In the genomic region with DNA sequence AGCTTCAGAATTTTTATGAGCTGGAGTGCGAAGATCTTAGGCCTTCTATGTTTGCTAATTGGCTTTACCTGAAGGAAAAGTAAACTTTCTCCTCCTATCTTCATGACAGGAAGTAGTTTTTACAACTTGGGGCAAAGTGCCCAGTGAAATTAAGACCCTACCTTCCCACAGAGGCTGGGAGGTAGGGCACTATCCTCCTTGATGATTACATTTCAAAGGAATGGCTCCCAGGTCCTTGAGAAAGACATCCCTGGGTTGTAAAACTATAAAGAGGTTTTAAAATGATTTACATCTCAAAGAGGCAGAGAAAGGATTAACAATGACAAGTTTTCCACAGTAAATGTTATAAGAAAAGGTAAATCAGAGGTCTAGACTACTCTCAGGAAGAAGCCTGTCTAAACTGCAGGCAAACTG, we compare ENCODE assay signal across 26 cellular contexts.
DNase-seq lines count a peak whose midpoint lies in the region; ATAC-seq and TF ChIP-seq lines count a peak whose summit lies in the region.
"Had no signal": no experiment of that assay in that cellular context is flagged by ENCODE, and none has a peak within 500 bp of the region (broad histone marks: within the 10 kb centered on the region; RNA-seq: fewer than 3 reads in every experiment).

No MANE protein-coding gene starts in this region.

- H3K27ac ChIP-seq in HUES6 (ENCODE audit: low read depth, low read length) (peak overlapping the region; percentile 8; the same call in 1 of the 2 replicates), OCI-LY7 (ENCODE audit: low read depth, low read length, poor library complexity, severe bottlenecking) (no peak overlapping the region)
- H3K27ac ChIP-seq: esophagus squamous epithelium, gastroesophageal sphincter, psoas muscle had no signal

- no peaks in the 10 kb centered on the region for H3K79me2 ChIP-seq in OCI-LY7 (ENCODE audit: insufficient read depth, low read depth, low read length)

- H3K9me3 ChIP-seq in HUES6 (ENCODE audit: control insufficient read depth, insufficient read depth, low read depth, low read length) = no peaks in the 10 kb centered on the region
- no peaks in the 10 kb centered on the region for H3K9me3 ChIP-seq in OCI-LY7 (ENCODE audit: low read length)
- H3K9me3 ChIP-seq: esophagus squamous epithelium, gastroesophageal sphincter, psoas muscle had no signal

- intact Hi-C loops in OCI-LY7 (cut with micrococcal nuclease; ENCODE audit: unreplicated experiment) = no loop called here

- H3K27ac Mint-ChIP-seq in WTC11 (no peak overlapping the region), mesothelial cell of epicardium (peak overlapping the region; percentile 69), chondrocyte (ENCODE audit: unreplicated experiment) (no peak overlapping the region)
- H3K27ac Mint-ChIP-seq: activated CD4-positive, alpha-beta T cell treated with anti-CD3 and anti-CD28 coated beads, Interleukin-2, amount 10 ng/mL, durations not matched to agents 24 days and 14 days; activated naive CD8-positive, alpha-beta T cell; activated T-helper 17 cell treated with anti-CD3 and anti-CD28 coated beads, Interleukin-2, amount 50 U/mL, for 72 hours; CD4-positive, alpha-beta T cell; natural killer cell treated with Interleukin-12 subunit alpha and Interleukin-12 subunit beta and Interleukin-15 and Interleukin-18, amount 100 ng/mL, for 72 hours had no signal

- peak; percentile 98 for ATAC-seq in WTC11
- ATAC-seq: activated T-helper 17 cell treated with anti-CD3 and anti-CD28 coated beads, Interleukin-2, amount 50 U/mL, for 72 hours; gastroesophageal sphincter; left cardiac atrium; natural killer cell treated with Interleukin-12 subunit alpha and Interleukin-12 subunit beta and Interleukin-15 and Interleukin-18, amount 100 ng/mL, for 72 hours; psoas muscle had no signal

- H3K36me3 ChIP-seq in HUES6 (ENCODE audit: control insufficient read depth, insufficient read depth, low read length) (no peaks in the 10 kb centered on the region), OCI-LY7 (ENCODE audit: insufficient read depth, low read length) (no peaks in the 10 kb centered on the region)
- H3K36me3 ChIP-seq: esophagus squamous epithelium, gastroesophageal sphincter had no signal

- DNase-seq in DMS79 (lab: John Stamatoyannopoulos, UW) = peak; percentile 13
- DNase-seq in WTC11 (ENCODE audit: low spot score) = no peak
- DNase-seq in mesothelial cell of epicardium (ENCODE audit: low spot score in 2 of 2, unreplicated experiment in 2 of 2) = no peak
- DNase-seq in chondrocyte (ENCODE audit: low spot score) = no peak
- DNase-seq in effector CD4-positive, alpha-beta T cell = no peak
- DNase-seq in OCI-LY7 (ENCODE audit: low spot score) = no peak
- no peak for DNase-seq in NCI-H1417 treated with DMSO at 0.1 percent for 48 hours (lab: John Stamatoyannopoulos, UW)
- DNase-seq: activated CD4-positive, alpha-beta T cell treated with anti-CD3 and anti-CD28 coated beads, Interleukin-2, amount 10 ng/mL, durations not matched to agents 24 days and 14 days; CD4-positive, alpha-beta T cell; cerebellar nuclear complex; DMS53; effector memory CD4-positive, alpha-beta T cell; esophagus squamous epithelium; HCEC 1CT; left cardiac atrium; NCI-H1930; NCI-H446 treated with DMSO at 0.1 percent for 48 hours; psoas muscle; SHP77; stimulated activated CD4-positive, alpha-beta T cell treated with anti-CD3 and anti-CD28 coated beads, Interleukin-2, amount 100 ng/mL, for 48 hours; stimulated activated naive CD4-positive, alpha-beta T cell treated with Interleukin-2 at 50 U/mL for 16 hours had no signal

- H3K4me3 ChIP-seq in HUES6 (ENCODE audit: low read depth, low read length) = no peak overlapping the region
- no peak overlapping the region for H3K4me3 ChIP-seq in OCI-LY7 (ENCODE audit: low read depth, low read length, poor library complexity, severe bottlenecking)
- H3K4me3 ChIP-seq: esophagus squamous epithelium, gastroesophageal sphincter, psoas muscle had no signal

- H3K36me3 Mint-ChIP-seq in WTC11 (no peaks in the 10 kb centered on the region), mesothelial cell of epicardium (no peaks in the 10 kb centered on the region), chondrocyte (ENCODE audit: low read depth) (no peaks in the 10 kb centered on the region)
- H3K36me3 Mint-ChIP-seq: activated naive CD8-positive, alpha-beta T cell; natural killer cell treated with Interleukin-12 subunit alpha and Interleukin-12 subunit beta and Interleukin-15 and Interleukin-18, amount 100 ng/mL, for 72 hours had no signal

- TF ChIP-seq CTCF in WTC11 (IDR thresholded peaks at IDR 0.05) = no peak
- TF ChIP-seq CTCF in mesothelial cell of epicardium (IDR thresholded peaks at IDR 0.05; ENCODE audit: unreplicated experiment) = no peak
- TF ChIP-seq CTCF in chondrocyte (IDR thresholded peaks at IDR 0.05) = no peak
- no peak for TF ChIP-seq CTCF in OCI-LY7 (conservative IDR thresholded peaks at IDR 0.05; ENCODE audit: low read length)

- H3K9ac ChIP-seq in HUES6 (ENCODE audit: low read length) = no peak overlapping the region

- no peaks in the 10 kb centered on the region for H4K20me1 ChIP-seq in OCI-LY7 (ENCODE audit: insufficient read depth, low read length)

- POLR2A ChIA-PET in WTC11 (lab: Charles Lee) = no interaction called here
- POLR2A ChIA-PET in OCI-LY7 (lab: Charles Lee) = no interaction called here

- no peak overlapping the region for H3K4me2 ChIP-seq in OCI-LY7 (ENCODE audit: low read length)

- H3K4me1 Mint-ChIP-seq in WTC11 (peaks cover 13% of the 10 kb centered on the region), mesothelial cell of epicardium (peaks cover 32% of the 10 kb centered on the region), chondrocyte (ENCODE audit: low read depth) (no peaks in the 10 kb centered on the region)
- H3K4me1 Mint-ChIP-seq: activated CD4-positive, alpha-beta T cell treated with anti-CD3 and anti-CD28 coated beads, Interleukin-2, amount 10 ng/mL, durations not matched to agents 24 days and 14 days; activated T-helper 17 cell treated with anti-CD3 and anti-CD28 coated beads, Interleukin-2, amount 50 U/mL, for 72 hours had no signal

- H3K27me3 ChIP-seq in HUES6 (ENCODE audit: control insufficient read depth, insufficient read depth, low read length) = peaks cover 88% of the 10 kb centered on the region
- H3K27me3 ChIP-seq: esophagus squamous epithelium, gastroesophageal sphincter had no signal

- no peaks in the 10 kb centered on the region for H3K9me2 ChIP-seq in OCI-LY7 (ENCODE audit: insufficient read depth, low read length)

- no peak overlapping the region for H2AFZ ChIP-seq in OCI-LY7 (ENCODE audit: low read length)

- H3K4me1 ChIP-seq in HUES6 (ENCODE audit: control insufficient read depth, insufficient read depth, low read length) = peaks cover 13% of the 10 kb centered on the region
- H3K4me1 ChIP-seq in OCI-LY7 (ENCODE audit: insufficient read depth, low read length, poor library complexity, severe bottlenecking) = no peaks in the 10 kb centered on the region
- H3K4me1 ChIP-seq: esophagus squamous epithelium, gastroesophageal sphincter, psoas muscle had no signal

- no peaks in the 10 kb centered on the region for H3K9me3 Mint-ChIP-seq in WTC11
- peaks cover 8% of the 10 kb centered on the region for H3K9me3 Mint-ChIP-seq in mesothelial cell of epicardium
- no peaks in the 10 kb centered on the region for H3K9me3 Mint-ChIP-seq in chondrocyte (ENCODE audit: low read depth)
- H3K9me3 Mint-ChIP-seq: activated CD4-positive, alpha-beta T cell treated with anti-CD3 and anti-CD28 coated beads, Interleukin-2, amount 10 ng/mL, durations not matched to agents 24 days and 14 days had no signal

- CTCF ChIA-PET in WTC11 (lab: Charles Lee) = no interaction called here
- CTCF ChIA-PET in OCI-LY7 (lab: Charles Lee; ENCODE audit: unreplicated experiment) = no interaction called here

- no TSS peak for BruUV-seq in OCI-LY7 (replicated peaks; lab: Mats Ljungman, UMichigan)

- peaks cover 100% of the 10 kb centered on the region for H3K27me3 Mint-ChIP-seq in WTC11 (ENCODE audit: low read depth)
- no peaks in the 10 kb centered on the region for H3K27me3 Mint-ChIP-seq in mesothelial cell of epicardium (ENCODE audit: low read depth)
- H3K27me3 Mint-ChIP-seq in chondrocyte (ENCODE audit: low read depth) = no peaks in the 10 kb centered on the region
- H3K27me3 Mint-ChIP-seq: activated CD4-positive, alpha-beta T cell treated with anti-CD3 and anti-CD28 coated beads, Interleukin-2, amount 10 ng/mL, durations not matched to agents 24 days and 14 days; activated naive CD8-positive, alpha-beta T cell; activated T-helper 17 cell treated with anti-CD3 and anti-CD28 coated beads, Interleukin-2, amount 50 U/mL, for 72 hours; CD4-positive, alpha-beta T cell; natural killer cell treated with Interleukin-12 subunit alpha and Interleukin-12 subunit beta and Interleukin-15 and Interleukin-18, amount 100 ng/mL, for 72 hours had no signal

- no peak overlapping the region for H3K4me3 Mint-ChIP-seq in WTC11
- H3K4me3 Mint-ChIP-seq in mesothelial cell of epicardium = no peak overlapping the region
- no peak overlapping the region for H3K4me3 Mint-ChIP-seq in chondrocyte (ENCODE audit: unreplicated experiment)
- H3K4me3 Mint-ChIP-seq: activated CD4-positive, alpha-beta T cell treated with anti-CD3 and anti-CD28 coated beads, Interleukin-2, amount 10 ng/mL, durations not matched to agents 24 days and 14 days; activated naive CD8-positive, alpha-beta T cell; activated T-helper 17 cell treated with anti-CD3 and anti-CD28 coated beads, Interleukin-2, amount 50 U/mL, for 72 hours; CD4-positive, alpha-beta T cell; natural killer cell treated with Interleukin-12 subunit alpha and Interleukin-12 subunit beta and Interleukin-15 and Interleukin-18, amount 100 ng/mL, for 72 hours had no signal

TF ChIP-seq in WTC11, 78 proteins besides CTCF, POLR2A, EP300 and RAD21 (continues in another document):
- TF ChIP-seq NFE2L1 (CRISPR knock-in tag; IDR thresholded peaks at IDR 0.05) = no peak
- no peak for TF ChIP-seq ZNF416 (CRISPR knock-in tag; IDR thresholded peaks at IDR 0.05)
- no peak for TF ChIP-seq TCF7 (CRISPR knock-in tag; IDR thresholded peaks at IDR 0.05; ENCODE audit: low read depth)
- TF ChIP-seq, protein P1, sequence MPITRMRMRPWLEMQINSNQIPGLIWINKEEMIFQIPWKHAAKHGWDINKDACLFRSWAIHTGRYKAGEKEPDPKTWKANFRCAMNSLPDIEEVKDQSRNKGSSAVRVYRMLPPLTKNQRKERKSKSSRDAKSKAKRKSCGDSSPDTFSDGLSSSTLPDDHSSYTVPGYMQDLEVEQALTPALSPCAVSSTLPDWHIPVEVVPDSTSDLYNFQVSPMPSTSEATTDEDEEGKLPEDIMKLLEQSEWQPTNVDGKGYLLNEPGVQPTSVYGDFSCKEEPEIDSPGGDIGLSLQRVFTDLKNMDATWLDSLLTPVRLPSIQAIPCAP (CRISPR knock-in tag; IDR thresholded peaks at IDR 0.05) = no peak
